ENCODE assay signal across 13 cellular contexts in genomic region chr5:154199263-154199662, GRCh38. TPM values are rescaled to one million over a fixed set of nuclear protein-coding genes. Genes with fewer than 3 reads are reported as not detected.
A peak's percentile ranks its signal among the peaks of the same experiment; 100 is the strongest.
DNase-seq lines count a peak whose midpoint lies in the region; ATAC-seq and TF ChIP-seq lines count a peak whose summit lies in the region.
"Had no signal": no experiment of that assay in that cellular context is flagged by ENCODE, and none has a peak within 500 bp of the region (broad histone marks: within the 10 kb centered on the region; RNA-seq: fewer than 3 reads in every experiment).

No MANE protein-coding gene starts in this region.

- H3K27ac ChIP-seq in BLaER1 treated with 17β-estradiol and CSF1 and Interleukin-3, amounts not matched to agents 10 nM and 100 nM = peak overlapping the region in 4 of 11 experiments; percentile 11 to 39 (median 36); a peak in 7 of 22 replicates
- H3K27ac ChIP-seq in GM23248 = peak overlapping the region; percentile 60
- H3K27ac ChIP-seq in mesenchymal stem cell (ENCODE audit: low read length, poor library complexity, severe bottlenecking) = peak overlapping the region; percentile 10
- H3K27ac ChIP-seq: neutrophil had no signal

- H3K9me2 ChIP-seq in GM23248 (ENCODE audit: insufficient read depth) = no peaks in the 10 kb centered on the region
- H3K9me2 ChIP-seq: SK-N-SH had no signal

- no peak overlapping the region for H3K4me3 ChIP-seq in BLaER1 treated with 17β-estradiol and CSF1 and Interleukin-3, amounts not matched to agents 10 nM and 100 nM
- H3K4me3 ChIP-seq in GM23248 = no peak overlapping the region
- no peak overlapping the region for H3K4me3 ChIP-seq in mesenchymal stem cell (ENCODE audit: insufficient read depth in 1 of 2, low read depth in 1 of 2, low read length in 2 of 2)
- no peak overlapping the region for H3K4me3 ChIP-seq in H7 (ENCODE audit: insufficient read depth, low read depth, low read length)

- H3K79me2 ChIP-seq in GM23248 (ENCODE audit: insufficient read depth) = peaks cover 91% of the 10 kb centered on the region

- peak overlapping the region; percentile 32 for H3K4me3 Mint-ChIP-seq in activated T-helper 1 cell treated with anti-CD3 and anti-CD28 coated beads, Interleukin-12 subunit alpha, Interleukin-12 subunit beta, Interleukin-2, Interleukin-4 antibody, amounts not matched to agents 30 ng/mL and 10 ng/mL and 1 ng/mL, durations not matched to agents 14 hours and 24 hours and 36 hours

- no peaks in the 10 kb centered on the region for H3K9me3 ChIP-seq in BLaER1 treated with 17β-estradiol and CSF1 and Interleukin-3, amounts not matched to agents 10 nM and 100 nM (replicated peaks in 1 of 11)
- H3K9me3 ChIP-seq in GM23248 (ENCODE audit: low read depth) = no peaks in the 10 kb centered on the region
- H3K9me3 ChIP-seq in mesenchymal stem cell (ENCODE audit: control insufficient read depth, low read length) = no peaks in the 10 kb centered on the region
- H3K9me3 ChIP-seq: neutrophil, SK-N-SH had no signal

- ATAC-seq in GM21737 (IDR thresholded peaks at IDR 0.05; ENCODE audit: unreplicated experiment) = no peak
- no peak for ATAC-seq in GM21381 (IDR thresholded peaks at IDR 0.05; ENCODE audit: unreplicated experiment)
- ATAC-seq: HCT116 had no signal

- H3K36me3 ChIP-seq in BLaER1 treated with 17β-estradiol and CSF1 and Interleukin-3, amounts not matched to agents 10 nM and 100 nM = peaks cover 0 to 21% (median 0%) of the 10 kb centered on the region in 11 experiments; a peak in 7 of 22 replicates
- peaks cover 6% of the 10 kb centered on the region; the same call in 1 of the 2 replicates for H3K36me3 ChIP-seq in GM23248 (ENCODE audit: low read depth)
- peaks cover 0 to 40% of the 10 kb centered on the region in 2 experiments for H3K36me3 ChIP-seq in mesenchymal stem cell (ENCODE audit: control insufficient read depth in 1 of 2, insufficient read depth in 2 of 2, low read depth in 1 of 2, low read length in 2 of 2)
- H3K36me3 ChIP-seq in H7 (replicated peaks; ENCODE audit: control insufficient read depth, insufficient read depth, low read length) = peaks cover 1% of the 10 kb centered on the region; the same call in 1 of the 2 replicates

- H4K91ac ChIP-seq in mesenchymal stem cell (ENCODE audit: low read length) = peak overlapping the region; percentile 5

- H2BK15ac ChIP-seq in mesenchymal stem cell (ENCODE audit: low read depth, poor library complexity, severe bottlenecking) = no peak overlapping the region

- peak overlapping the region in 1 of 2 experiments; percentile 9 for H3K14ac ChIP-seq in mesenchymal stem cell (ENCODE audit: low read length in 2 of 2)

- H3F3A ChIP-seq in GM23248 (ENCODE audit: insufficient read depth) = peaks cover 17% of the 10 kb centered on the region

- H4K20me1 ChIP-seq in BLaER1 treated with 17β-estradiol and CSF1 and Interleukin-3, amounts not matched to agents 10 nM and 100 nM = peaks cover 0 to 61% (median 10%) of the 10 kb centered on the region in 11 experiments; a peak in 13 of 22 replicates
- no peaks in the 10 kb centered on the region for H4K20me1 ChIP-seq in GM23248 (ENCODE audit: insufficient read depth)

- H3K4me2 ChIP-seq in BLaER1 treated with 17β-estradiol and CSF1 and Interleukin-3, amounts not matched to agents 10 nM and 100 nM = peak overlapping the region; percentile 13 to 81 (median 52); a peak in 19 of 22 replicates
- H3K4me2 ChIP-seq in GM23248 (ENCODE audit: unreplicated experiment) (peak overlapping the region; percentile 26), mesenchymal stem cell (ENCODE audit: low read length, poor library complexity, severe bottlenecking) (no peak overlapping the region)
- H3K4me2 ChIP-seq: SK-N-SH had no signal

- in situ Hi-C loops in GM23248 (cut with MboI) (loop anchor here (25.0 kb wide), 1 partner anchor 213 kb away; no protein-coding TSS in a partner anchor), GM13977 (cut with MboI; ENCODE audit: low pct_unique_long_range_greater_than_20kb, low sequenced_read_pairs, unreplicated experiment) (no loop called here)

- no peak overlapping the region for H2AK5ac ChIP-seq in mesenchymal stem cell (ENCODE audit: low read length, severe bottlenecking)

- no peak overlapping the region for H2AFZ ChIP-seq in GM23248
- H2AFZ ChIP-seq in mesenchymal stem cell (ENCODE audit: low read depth, low read length) = no peak overlapping the region

- H3K23ac ChIP-seq in mesenchymal stem cell (ENCODE audit: low read length in 2 of 2) = peak overlapping the region in 1 of 2 experiments; percentile 23

- TF ChIP-seq CTCF in GM13977 (IDR thresholded peaks at IDR 0.05; ENCODE audit: extremely low read depth, insufficient read depth, missing control alignments) = no peak

- peaks cover 33% of the 10 kb centered on the region for H3K36me3 Mint-ChIP-seq in activated T-helper 1 cell treated with anti-CD3 and anti-CD28 coated beads, Interleukin-12 subunit alpha, Interleukin-12 subunit beta, Interleukin-2, Interleukin-4 antibody, amounts not matched to agents 30 ng/mL and 10 ng/mL and 1 ng/mL, durations not matched to agents 14 hours and 24 hours and 36 hours (ENCODE audit: low read depth)

- WGBS in GM23248 (ENCODE audit: low coverage in 1 of 2, low lambda C conversion rate in 2 of 2, missing lambda C conversion rate in 2 of 2), 2 experiments = 96 to 97% methylated on average over 4 of the region's 4 CpGs
- 84% methylated on average over 4 of the region's 4 CpGs for WGBS in mesenchymal stem cell

- DNase-seq in GM23248 (no peak), mesenchymal stem cell (no peak), GM13977 (ENCODE audit: low spot score) (no peak), H7 (no peak)
- DNase-seq in activated T-helper 1 cell treated with anti-CD3 and anti-CD28 coated beads, Interleukin-12 subunit alpha, Interleukin-12 subunit beta, Interleukin-2, Interleukin-4 antibody, amounts not matched to agents 30 ng/mL and 10 ng/mL and 1 ng/mL, durations not matched to agents 14 hours and 24 hours and 36 hours (ENCODE audit: low spot score) = no peak
- DNase-seq: NCI-H146; NK-92 treated with Interleukin-12 subunit alpha and Interleukin-12 subunit beta, amount 100 ng/mL, for 24 hours; SK-N-SH had no signal

- H3K4me1 Mint-ChIP-seq in activated T-helper 1 cell treated with anti-CD3 and anti-CD28 coated beads, Interleukin-12 subunit alpha, Interleukin-12 subunit beta, Interleukin-2, Interleukin-4 antibody, amounts not matched to agents 30 ng/mL and 10 ng/mL and 1 ng/mL, durations not matched to agents 14 hours and 24 hours and 36 hours (ENCODE audit: low read depth) = peaks cover 94% of the 10 kb centered on the region

- peak overlapping the region; percentile 25 to 81 for H3K4ac ChIP-seq in mesenchymal stem cell (ENCODE audit: low read depth in 1 of 2, low read length in 2 of 2)

- peak overlapping the region; percentile 94 for H3K27ac Mint-ChIP-seq in activated T-helper 1 cell treated with anti-CD3 and anti-CD28 coated beads, Interleukin-12 subunit alpha, Interleukin-12 subunit beta, Interleukin-2, Interleukin-4 antibody, amounts not matched to agents 30 ng/mL and 10 ng/mL and 1 ng/mL, durations not matched to agents 14 hours and 24 hours and 36 hours

- H3K9me3 Mint-ChIP-seq in activated T-helper 1 cell treated with anti-CD3 and anti-CD28 coated beads, Interleukin-12 subunit alpha, Interleukin-12 subunit beta, Interleukin-2, Interleukin-4 antibody, amounts not matched to agents 30 ng/mL and 10 ng/mL and 1 ng/mL, durations not matched to agents 14 hours and 24 hours and 36 hours = no peaks in the 10 kb centered on the region

- intact Hi-C loops in activated T-helper 1 cell treated with anti-CD3 and anti-CD28 coated beads, Interleukin-12 subunit alpha, Interleukin-12 subunit beta, Interleukin-2, Interleukin-4 antibody, amounts not matched to agents 30 ng/mL and 10 ng/mL and 1 ng/mL, durations not matched to agents 14 hours and 24 hours and 36 hours (cut with micrococcal nuclease) = loop anchor here (2.0 to 10.0 kb wide), 4 partner anchors 80 to 746 kb away; partner anchors contain the start of genes CNOT8, LARP1 and MRPL22

- H3K27me3 ChIP-seq in BLaER1 treated with 17β-estradiol and CSF1 and Interleukin-3, amounts not matched to agents 10 nM and 100 nM = no peaks in the 10 kb centered on the region
- no peaks in the 10 kb centered on the region for H3K27me3 ChIP-seq in GM23248 (replicated peaks; ENCODE audit: insufficient read depth)
- H3K27me3 ChIP-seq in mesenchymal stem cell (ENCODE audit: control insufficient read depth in 1 of 2, insufficient read depth in 1 of 2, low read length in 2 of 2) = no peaks in the 10 kb centered on the region
- no peaks in the 10 kb centered on the region for H3K27me3 ChIP-seq in H7 (ENCODE audit: control insufficient read depth, insufficient read depth, low read length)
- H3K27me3 ChIP-seq: neutrophil had no signal

- peak overlapping the region; percentile 0 to 59 for H3K18ac ChIP-seq in mesenchymal stem cell (ENCODE audit: low read depth in 1 of 2, low read length in 2 of 2)

- peak overlapping the region; percentile 33 for H4K8ac ChIP-seq in mesenchymal stem cell (ENCODE audit: low read length)

- H3K27me3 Mint-ChIP-seq in activated T-helper 1 cell treated with anti-CD3 and anti-CD28 coated beads, Interleukin-12 subunit alpha, Interleukin-12 subunit beta, Interleukin-2, Interleukin-4 antibody, amounts not matched to agents 30 ng/mL and 10 ng/mL and 1 ng/mL, durations not matched to agents 14 hours and 24 hours and 36 hours (ENCODE audit: insufficient read depth) = no peaks in the 10 kb centered on the region

- H2BK12ac ChIP-seq in mesenchymal stem cell (ENCODE audit: low read length in 2 of 2) = peak overlapping the region; percentile 14 to 70

- peaks cover 28 to 56% (median 48%) of the 10 kb centered on the region in 10 experiments; a peak in 19 of 20 replicates for H3K4me1 ChIP-seq in BLaER1 treated with 17β-estradiol and CSF1 and Interleukin-3, amounts not matched to agents 10 nM and 100 nM
- H3K4me1 ChIP-seq in GM23248 (ENCODE audit: insufficient read depth) = peaks cover 41% of the 10 kb centered on the region
- H3K4me1 ChIP-seq in mesenchymal stem cell (ENCODE audit: control insufficient read depth, insufficient read depth, low read depth, low read length) = peaks cover 17% of the 10 kb centered on the region

- no peak overlapping the region for H2BK5ac ChIP-seq in mesenchymal stem cell (ENCODE audit: low read depth, low read length, poor library complexity, severe bottlenecking)

- peaks cover 48% of the 10 kb centered on the region for H3K79me1 ChIP-seq in mesenchymal stem cell (replicated peaks; ENCODE audit: low read length, poor library complexity, severe bottlenecking)

- peak overlapping the region; percentile 51 for H2BK120ac ChIP-seq in mesenchymal stem cell (ENCODE audit: low read depth, low read length)

- H3K9ac ChIP-seq in BLaER1 treated with 17β-estradiol and CSF1 and Interleukin-3, amounts not matched to agents 10 nM and 100 nM = 0 out of 22 replicates have a peak overlapping the region, but pooled peaks of 1 of the 11 experiments have one; percentile 13
- H3K9ac ChIP-seq in GM23248 (0 out of 2 replicates have a peak overlapping the region, but pooled peaks have one; percentile 3), mesenchymal stem cell (ENCODE audit: low read length) (no peak overlapping the region)
- H3K9ac ChIP-seq: SK-N-SH had no signal

RNA-seq across cellular contexts. Expression of gene GALNT10, which starts 8.7 kb away (rescaled TPM):
- 65.4 and 67.9 TPM in 2 replicates for total RNA-seq in GM23248 (2014; rRNA removed; shearing (Covaris generic))
- 23.3 and 28.2 TPM in 2 replicates for polyA plus RNA-seq in GM23248 (2016; fragmentation: Nextera tagmentation; extraction: Ambion mirVana)
- 51.1 and 55.6 TPM in 2 replicates for total RNA-seq in activated T-helper 1 cell treated with anti-CD3 and anti-CD28 coated beads, Interleukin-12 subunit alpha, Interleukin-12 subunit beta, Interleukin-2, Interleukin-4 antibody, amounts not matched to agents 30 ng/mL and 10 ng/mL and 1 ng/mL, durations not matched to agents 14 hours and 24 hours and 36 hours
- 86.0 TPM for polyA plus RNA-seq in mesenchymal stem cell (2013, experiment 1 of 2)
- polyA plus RNA-seq in mesenchymal stem cell (2013, experiment 2 of 2) = 85.7 TPM
- total RNA-seq in H7 (2014; rRNA removed; shearing (Covaris generic)) = 13.8 and 16.3 TPM in 2 replicates
